Comparison of ENCODE assay signal across 2 cellular contexts in genomic region chr11:58677536-58677935, GRCh38. TPM values are rescaled to one million over a fixed set of nuclear protein-coding genes. Genes with fewer than 3 reads are reported as not detected.
"Had no signal": no experiment of that assay in that cellular context is flagged by ENCODE, and none has a peak within 500 bp of the region (broad histone marks: within the 10 kb centered on the region; RNA-seq: fewer than 3 reads in every experiment).

No MANE protein-coding gene starts in this region.

RNA-seq across cellular contexts. Expression of gene GLYAT, which starts 54.2 kb away (rescaled TPM):
- total RNA-seq: G401 had no signal
- polyA plus RNA-seq: GM12878 had no signal
